Comparison of ENCODE assay signal across 23 cellular contexts in genomic region chr7:65974876-65975275, GRCh38.
"Had no signal": no experiment of that assay in that cellular context is flagged by ENCODE, and none has a peak within 500 bp of the region (broad histone marks: within the 10 kb centered on the region; RNA-seq: fewer than 3 reads in every experiment).

No MANE protein-coding gene starts in this region.

- H3K27me3 Mint-ChIP-seq: dendritic cell treated with granulocyte-macrophage colony-stimulating factor and Interleukin-4, amounts not matched to agents 40 ng/mL and 50 ng/mL, for 4 days; effector memory CD8-positive, alpha-beta T cell; naive thymus-derived CD4-positive, alpha-beta T cell; progenitor cell of endocrine pancreas had no signal

- H3K27me3 ChIP-seq: esophagus muscularis mucosa, gastrocnemius medialis, neutrophil, ovary, right lobe of liver had no signal

- H3K4me3 Mint-ChIP-seq: dendritic cell treated with granulocyte-macrophage colony-stimulating factor and Interleukin-4, amounts not matched to agents 40 ng/mL and 50 ng/mL, for 4 days; effector memory CD8-positive, alpha-beta T cell; immature natural killer cell; naive thymus-derived CD4-positive, alpha-beta T cell; nephron progenitor cell had no signal

- H3K9me3 Mint-ChIP-seq: dendritic cell treated with granulocyte-macrophage colony-stimulating factor and Interleukin-4, amounts not matched to agents 40 ng/mL and 50 ng/mL, for 4 days; effector memory CD8-positive, alpha-beta T cell; immature natural killer cell; naive thymus-derived CD4-positive, alpha-beta T cell; nephron progenitor cell had no signal

- H3K36me3 ChIP-seq: ovary had no signal

- H3K4me1 Mint-ChIP-seq: nephron progenitor cell had no signal

- H3K27ac ChIP-seq: epithelial cell of prostate, esophagus muscularis mucosa, gastrocnemius medialis, left ventricle myocardium inferior, lower lobe of right lung, neutrophil, ovary, right lobe of liver, skin epidermis had no signal

- FAIRE-seq: colon, keratinocyte, urothelium cell line had no signal

- H3K9me3 ChIP-seq: esophagus muscularis mucosa, gastrocnemius medialis, left ventricle myocardium inferior, lower lobe of right lung, neutrophil, ovary, right lobe of liver had no signal

- H3K4me3 ChIP-seq: esophagus muscularis mucosa, gastrocnemius medialis, left ventricle myocardium inferior, lower lobe of right lung, ovary, right lobe of liver, skin epidermis had no signal

- H3K4me1 ChIP-seq: gastrocnemius medialis, lower lobe of right lung, right lobe of liver had no signal

- H3K27ac Mint-ChIP-seq: effector memory CD8-positive, alpha-beta T cell; immature natural killer cell; naive thymus-derived CD4-positive, alpha-beta T cell; nephron progenitor cell; progenitor cell of endocrine pancreas had no signal

- DNase-seq: effector memory CD8-positive, alpha-beta T cell; gastrocnemius medialis; immature natural killer cell; left cardiac atrium; left ventricle myocardium inferior; lower lobe of right lung; mesenchymal stem cell; naive thymus-derived CD4-positive, alpha-beta T cell; nephron progenitor cell; stimulated activated CD4-positive, alpha-beta T cell treated with anti-CD3 and anti-CD28 coated beads, Interleukin-12 subunit alpha, Interleukin-12 subunit beta, amount 100 ng/mL, for 4 hours; stimulated activated naive CD4-positive, alpha-beta T cell treated with Interleukin-2 at 50 U/mL for 16 hours; trophoblast cell had no signal

- ATAC-seq: effector memory CD8-positive, alpha-beta T cell; gastrocnemius medialis; left cardiac atrium; lower lobe of right lung; naive thymus-derived CD4-positive, alpha-beta T cell had no signal
